ENCODE assay signal across 8 cellular contexts in genomic region chr6:136289579-136290405, GRCh38. TPM values are rescaled to one million over a fixed set of nuclear protein-coding genes. Genes with fewer than 3 reads are reported as not detected.
A peak's percentile ranks its signal among the peaks of the same experiment; 100 is the strongest.
DNase-seq lines count a peak whose midpoint lies in the region; ATAC-seq and TF ChIP-seq lines count a peak whose summit lies in the region.

A gene with protein sequence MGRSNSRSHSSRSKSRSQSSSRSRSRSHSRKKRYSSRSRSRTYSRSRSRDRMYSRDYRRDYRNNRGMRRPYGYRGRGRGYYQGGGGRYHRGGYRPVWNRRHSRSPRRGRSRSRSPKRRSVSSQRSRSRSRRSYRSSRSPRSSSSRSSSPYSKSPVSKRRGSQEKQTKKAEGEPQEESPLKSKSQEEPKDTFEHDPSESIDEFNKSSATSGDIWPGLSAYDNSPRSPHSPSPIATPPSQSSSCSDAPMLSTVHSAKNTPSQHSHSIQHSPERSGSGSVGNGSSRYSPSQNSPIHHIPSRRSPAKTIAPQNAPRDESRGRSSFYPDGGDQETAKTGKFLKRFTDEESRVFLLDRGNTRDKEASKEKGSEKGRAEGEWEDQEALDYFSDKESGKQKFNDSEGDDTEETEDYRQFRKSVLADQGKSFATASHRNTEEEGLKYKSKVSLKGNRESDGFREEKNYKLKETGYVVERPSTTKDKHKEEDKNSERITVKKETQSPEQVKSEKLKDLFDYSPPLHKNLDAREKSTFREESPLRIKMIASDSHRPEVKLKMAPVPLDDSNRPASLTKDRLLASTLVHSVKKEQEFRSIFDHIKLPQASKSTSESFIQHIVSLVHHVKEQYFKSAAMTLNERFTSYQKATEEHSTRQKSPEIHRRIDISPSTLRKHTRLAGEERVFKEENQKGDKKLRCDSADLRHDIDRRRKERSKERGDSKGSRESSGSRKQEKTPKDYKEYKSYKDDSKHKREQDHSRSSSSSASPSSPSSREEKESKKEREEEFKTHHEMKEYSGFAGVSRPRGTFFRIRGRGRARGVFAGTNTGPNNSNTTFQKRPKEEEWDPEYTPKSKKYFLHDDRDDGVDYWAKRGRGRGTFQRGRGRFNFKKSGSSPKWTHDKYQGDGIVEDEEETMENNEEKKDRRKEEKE (minus strand): TSS chr6:136289846. CDS start chr6:136279866, 9,980 bp downstream.

- H3K36me3 ChIP-seq in PC-9 (ENCODE audit: low read depth) (peaks cover 20% of the 10 kb centered on the region; the same call in 1 of the 2 replicates), mucosa of descending colon (ENCODE audit: low read depth) (no peaks in the 10 kb centered on the region)

- H3K27ac ChIP-seq in PC-9 = peak within 1 kb of the TSS; percentile 97
- peak within 1 kb of the TSS; percentile 96 for H3K27ac ChIP-seq in epithelial cell of prostate

- H3K4me3 ChIP-seq in Jurkat, Clone E6-1 (ENCODE audit: low read length) = peak within 1 kb of the TSS; percentile 99
- H3K4me3 ChIP-seq in PC-9 (peak within 1 kb of the TSS; percentile 93), mucosa of descending colon (peak within 1 kb of the TSS; percentile 95)

- H3K9me3 ChIP-seq in PC-9 (ENCODE audit: insufficient read depth, low read depth) (no peaks in the 10 kb centered on the region), mucosa of descending colon (no peaks in the 10 kb centered on the region)

- H3K79me2 ChIP-seq in PC-9 (ENCODE audit: low read depth) = peaks cover 48% of the 10 kb centered on the region

- peaks cover 28% of the 10 kb centered on the region for H3F3A ChIP-seq in PC-9 (ENCODE audit: insufficient read depth, low read depth)

- H3K27me3 ChIP-seq in PC-9 (ENCODE audit: insufficient read depth, low read depth) = no peaks in the 10 kb centered on the region

- CTCF ChIA-PET in PC-9 (lab: Charles Lee) = interaction anchor here (0.5 kb wide), 1 partner anchor 1626 kb away, joined by 3 read pairs; no protein-coding TSS in a partner anchor

- H3K4me1 ChIP-seq in PC-9 (replicated peaks; ENCODE audit: insufficient read depth) (peaks cover 52% of the 10 kb centered on the region), mucosa of descending colon (ENCODE audit: low read depth) (peaks cover 37% of the 10 kb centered on the region)

- no peaks in the 10 kb centered on the region for H3K9me2 ChIP-seq in PC-9 (ENCODE audit: insufficient read depth)

- ATAC-seq in GM21619 (IDR thresholded peaks at IDR 0.05; ENCODE audit: unreplicated experiment) (peak; percentile 93), mucosa of descending colon (peak; percentile 93)

- H4K20me1 ChIP-seq in PC-9 (ENCODE audit: insufficient read depth) = peaks cover 43% of the 10 kb centered on the region

- intact Hi-C loops in PC-9 (cut with micrococcal nuclease; ENCODE audit: unreplicated experiment) = loop anchor here (2.0 to 10.0 kb wide), 3 partner anchors 39 to 505 kb away; partner anchors contain the start of genes MAP3K5, MAP7 and MTFR2
- intact Hi-C loops in mucosa of descending colon (cut with DNase I, micrococcal nuclease) = no loop called here

- DNase-seq in DMS153 (lab: John Stamatoyannopoulos, UW) (peak; percentile 99), PC-9 (peak; percentile 98 to 99), epithelial cell of prostate (ENCODE audit: low read depth, low spot score) (peak; percentile 93), mucosa of descending colon (peak; percentile 100)
- peak; percentile 98 for DNase-seq in Jurkat, Clone E6-1 (ENCODE audit: low read depth, low spot score)
- DNase-seq in activated T-cell treated with anti-CD3 and anti-CD28 coated beads, Interleukin-2, amount 50 U/mL, for 1 hour = peak; percentile 99
- DNase-seq in stimulated activated CD8-positive, alpha-beta memory T cell treated with anti-CD3 and anti-CD28 coated beads, Interleukin-4, amount 100 ng/mL, for 24 hours (ENCODE audit: low read depth) = peak; percentile 98

- peak within 1 kb of the TSS; percentile 95 for H3K4me2 ChIP-seq in PC-9

- POLR2A ChIA-PET in PC-9 (lab: Charles Lee; ENCODE audit: unreplicated experiment) = interaction anchor here (0.5 to 2.0 kb wide), 16 partner anchors 15 to 1472 kb away, joined by 3 to 8 read pairs (median 4); partner anchors contain the start of genes MAP7 and MTFR2

- H2AFZ ChIP-seq in PC-9 = peak within 1 kb of the TSS; percentile 97

- TF ChIP-seq CTCF in PC-9 (conservative IDR thresholded peaks at IDR 0.05) (no peak), mucosa of descending colon (IDR thresholded peaks at IDR 0.05) (no peak)

- BruUV-seq in PC-9 (replicated peaks; lab: Mats Ljungman, UMichigan) = no TSS peak

RNA-seq across cellular contexts. Expression of the gene that starts here (rescaled TPM):
- 112 TPM for polyA plus RNA-seq in Jurkat, Clone E6-1 (2012; ENCODE audit: insufficient read depth, insufficient read length)
- total RNA-seq in PC-9 (2021) = 76.4 and 109 TPM in 2 replicates
- 100 to 1,000 TPM; 111 to 130 (median 123) TPM for total RNA-seq in mucosa of descending colon

Comparison
In these comparisons a context has a peak if more than half of its experiments do, and no peak if none do; other contexts are left out.
1. Peak in every context shown above with its lines: DNase-seq, ATAC-seq, H3K4me3 ChIP-seq and H3K27ac ChIP-seq.